ENCODE assay signal across 9 cellular contexts in genomic region chrX:115147220-115147619, GRCh38. TPM values are rescaled to one million over a fixed set of nuclear protein-coding genes. Genes with fewer than 3 reads are reported as not detected.
A peak's percentile ranks its signal among the peaks of the same experiment; 100 is the strongest.
DNase-seq lines count a peak whose midpoint lies in the region; ATAC-seq and TF ChIP-seq lines count a peak whose summit lies in the region.
"Had no signal": no experiment of that assay in that cellular context is flagged by ENCODE, and none has a peak within 500 bp of the region (broad histone marks: within the 10 kb centered on the region; RNA-seq: fewer than 3 reads in every experiment).

No MANE protein-coding gene starts in this region.

- H3K9me3 ChIP-seq in thoracic aorta: no peaks in the 10 kb centered on the region
- no peaks in the 10 kb centered on the region for H3K9me3 ChIP-seq in suprapubic skin

- H3K4me3 ChIP-seq in fibroblast of mammary gland (ENCODE audit: control insufficient read depth, low read depth, low read length): no peak overlapping the region
- H3K4me3 ChIP-seq in thoracic aorta: no peak overlapping the region
- H3K4me3 ChIP-seq in suprapubic skin: no peak overlapping the region

- no peak for TF ChIP-seq EP300 in suprapubic skin (IDR thresholded peaks at IDR 0.05)

- H3K27ac ChIP-seq in thoracic aorta: no peak overlapping the region
- no peak overlapping the region for H3K27ac ChIP-seq in suprapubic skin

- no peak for ATAC-seq in thoracic aorta (ENCODE audit: insufficient number of reproducible peaks, low FRiP score, low read depth)
- no peak for ATAC-seq in GM21447 (IDR thresholded peaks at IDR 0.05; ENCODE audit: unreplicated experiment)
- ATAC-seq: left lobe of liver had no signal

- TF ChIP-seq CTCF in fibroblast of mammary gland (conservative IDR thresholded peaks at IDR 0.05; ENCODE audit: control insufficient read depth, insufficient read depth, low read depth, low read length): peak; percentile 56
- peak; percentile 42 for TF ChIP-seq CTCF in thoracic aorta (IDR thresholded peaks at IDR 0.05)
- TF ChIP-seq CTCF in suprapubic skin (IDR thresholded peaks at IDR 0.05): peak in 1 of 2 donors; percentile 23

- TF ChIP-seq POLR2A in suprapubic skin (IDR thresholded peaks at IDR 0.05): no peak

- DNase-seq in NCI-H510A treated with DMSO at 0.1 percent for 48 hours (lab: John Stamatoyannopoulos, UW): peak; percentile 13
- no peak for DNase-seq in NCI-H510A (lab: John Stamatoyannopoulos, UW)
- peak; percentile 5 for DNase-seq in NCI-H69 (lab: John Stamatoyannopoulos, UW)
- DNase-seq in fibroblast of mammary gland (ENCODE audit: low read depth): peak; percentile 49
- DNase-seq in thoracic aorta (ENCODE audit: low spot score): no peak
- DNase-seq in suprapubic skin (ENCODE audit: low spot score in 2 of 2): no peak
- no peak for DNase-seq in stimulated activated CD4-positive, alpha-beta T cell treated with anti-CD3 and anti-CD28 coated beads, Interleukin-1b, Interleukin-23, amount 100 ng/mL, for 48 hours

- H3K4me1 ChIP-seq in thoracic aorta (ENCODE audit: control insufficient read depth in 1 of 2, low read depth in 2 of 2) (no peaks in the 10 kb centered on the region), suprapubic skin (no peaks in the 10 kb centered on the region)

- H3K27me3 ChIP-seq in thoracic aorta (replicated peaks; ENCODE audit: insufficient read depth) (no peaks in the 10 kb centered on the region), suprapubic skin (no peaks in the 10 kb centered on the region)

- no peaks in the 10 kb centered on the region for H3K36me3 ChIP-seq in thoracic aorta
- H3K36me3 ChIP-seq in suprapubic skin: no peaks in the 10 kb centered on the region

- WGBS in suprapubic skin: 74% methylated on average over 1 of the region's 1 CpG

RNA-seq across cellular contexts. Expression of gene RBMXL3, which starts 42.0 kb away (rescaled TPM):
- not detected for total RNA-seq in thoracic aorta
- total RNA-seq in suprapubic skin: not detected
- total RNA-seq: left lobe of liver had no signal

Comparison
In these comparisons a context has a peak if more than half of its experiments do, and no peak if none do; other contexts are left out.
1. DNase-seq: peak in NCI-H510A treated with DMSO at 0.1 percent for 48 hours (single experiment), NCI-H69 (single experiment) and fibroblast of mammary gland (single experiment); none in NCI-H510A (single experiment), thoracic aorta (single experiment), suprapubic skin (0 of 2) and stimulated activated CD4-positive, alpha-beta T cell treated with anti-CD3 and anti-CD28 coated beads, Interleukin-1b, Interleukin-23, amount 100 ng/mL, for 48 hours (single experiment).